In genomic region chr5:11013793-11014192, GRCh38 we compare ENCODE assay signal across 1 cellular context.
TF ChIP-seq lines count a peak whose summit lies in the region.

No MANE protein-coding gene starts in this region.

TF ChIP-seq in HepG2, 621 proteins besides CTCF, POLR2A, EP300 and RAD21 (continued from another document):
- TF ChIP-seq THRA (CRISPR knock-in tag; IDR thresholded peaks at IDR 0.05; ENCODE audit: borderline replicate concordance) (no peak), MAFF (IDR thresholded peaks at IDR 0.05; ENCODE audit: low read depth, low read length) (0 out of 2 replicates have a peak, but pooled peaks have one; percentile 2)
